In genomic region chr4:156875697-156876096, GRCh38 we compare ENCODE assay signal across 30 cellular contexts.
"Had no signal": no experiment of that assay in that cellular context is flagged by ENCODE, and none has a peak within 500 bp of the region (broad histone marks: within the 10 kb centered on the region; RNA-seq: fewer than 3 reads in every experiment).

No MANE protein-coding gene starts in this region.

- H3K9me3 ChIP-seq: MG63 had no signal

- ATAC-seq: activated naive CD8-positive, alpha-beta T cell treated with anti-CD3 and anti-CD28 coated beads, Interleukin-2, amount 50 U/mL, for 24 hours; Right ventricle myocardium inferior had no signal

- H3K4me3 Mint-ChIP-seq: activated CD4-positive, alpha-beta T cell treated with anti-CD3 and anti-CD28 coated beads, Interleukin-2, amount 10 ng/mL, durations not matched to agents 24 days and 14 days; activated naive CD4-positive, alpha-beta T cell treated with anti-CD3 and anti-CD28 coated beads, Interleukin-2, amount 10 ng/mL, durations not matched to agents 7 days and 5 days; activated naive CD8-positive, alpha-beta T cell; activated naive CD8-positive, alpha-beta T cell treated with anti-CD3 and anti-CD28 coated beads, Interleukin-2, amount 50 U/mL, for 24 hours; central memory CD8-positive, alpha-beta T cell had no signal

- H3K4me3 ChIP-seq: MG63, PC-9 had no signal

- H2AFZ ChIP-seq: PC-9 had no signal

- H3K36me3 Mint-ChIP-seq: activated naive CD4-positive, alpha-beta T cell treated with anti-CD3 and anti-CD28 coated beads, Interleukin-2, amount 10 ng/mL, durations not matched to agents 7 days and 5 days; activated naive CD8-positive, alpha-beta T cell had no signal

- H3K9me3 Mint-ChIP-seq: activated CD4-positive, alpha-beta T cell treated with anti-CD3 and anti-CD28 coated beads, Interleukin-2, amount 10 ng/mL, durations not matched to agents 24 days and 14 days; activated naive CD4-positive, alpha-beta T cell treated with anti-CD3 and anti-CD28 coated beads, Interleukin-2, amount 10 ng/mL, durations not matched to agents 7 days and 5 days had no signal

- H3K4me2 ChIP-seq: PC-9 had no signal

- H3K27me3 ChIP-seq: brain microvascular endothelial cell, MG63 had no signal

- H3K27ac Mint-ChIP-seq: activated CD4-positive, alpha-beta T cell treated with anti-CD3 and anti-CD28 coated beads, Interleukin-2, amount 10 ng/mL, durations not matched to agents 24 days and 14 days; activated naive CD4-positive, alpha-beta T cell treated with anti-CD3 and anti-CD28 coated beads, Interleukin-2, amount 10 ng/mL, durations not matched to agents 7 days and 5 days; activated naive CD8-positive, alpha-beta T cell; activated naive CD8-positive, alpha-beta T cell treated with anti-CD3 and anti-CD28 coated beads, Interleukin-2, amount 50 U/mL, for 24 hours had no signal

- H3K27ac ChIP-seq: brain microvascular endothelial cell, PC-9, RWPE1 had no signal

- H3K36me3 ChIP-seq: brain microvascular endothelial cell, MG63 had no signal

- H3K4me1 Mint-ChIP-seq: activated CD4-positive, alpha-beta T cell treated with anti-CD3 and anti-CD28 coated beads, Interleukin-2, amount 10 ng/mL, durations not matched to agents 24 days and 14 days; activated naive CD4-positive, alpha-beta T cell treated with anti-CD3 and anti-CD28 coated beads, Interleukin-2, amount 10 ng/mL, durations not matched to agents 7 days and 5 days; activated naive CD8-positive, alpha-beta T cell treated with anti-CD3 and anti-CD28 coated beads, Interleukin-2, amount 50 U/mL, for 24 hours; central memory CD8-positive, alpha-beta T cell had no signal

- DNase-seq: activated CD4-positive, alpha-beta T cell treated with anti-CD3 and anti-CD28 coated beads, Interleukin-2, amount 10 ng/mL, durations not matched to agents 24 days and 14 days; activated CD4-positive, alpha-beta T cell treated with anti-CD3 and anti-CD28 coated beads, Interleukin-2, amount 50 U/mL, for 4 hours; activated CD8-positive, alpha-beta memory T cell treated with anti-CD3 and anti-CD28 coated beads, Interleukin-2, amount 50 U/mL, for 4 hours; activated effector memory CD4-positive, alpha-beta T cell treated with Interleukin-2 at 50 U/mL for 16 hours; activated naive CD4-positive, alpha-beta T cell treated with anti-CD3 and anti-CD28 coated beads, Interleukin-2, amount 10 ng/mL, durations not matched to agents 7 days and 5 days; activated naive CD8-positive, alpha-beta T cell treated with anti-CD3 and anti-CD28 coated beads, Interleukin-2, amount 50 U/mL, for 24 hours; activated T-cell treated with anti-CD3 and anti-CD28 coated beads, Interleukin-2, amount 50 U/mL, for 48 hours; amniotic stem cell; aorta; brain microvascular endothelial cell; Karpas-422; KBM-7; MG63; NCI-H1048; NCI-H1436 treated with DMSO at 0.1 percent for 48 hours; NCI-H1694 treated with DMSO at 0.1 percent for 48 hours; NCI-H2029 treated with DMSO at 0.1 percent for 48 hours; NCI-H2107; NCI-H2171; NCI-H510A; NCI-H526; NCI-H748 treated with DMSO at 0.1 percent for 48 hours; NK-92 treated with Interleukin-12 subunit alpha and Interleukin-12 subunit beta, amount 100 ng/mL, for 24 hours; SW 1271; T1000 had no signal

- H3K27me3 Mint-ChIP-seq: activated CD4-positive, alpha-beta T cell treated with anti-CD3 and anti-CD28 coated beads, Interleukin-2, amount 10 ng/mL, durations not matched to agents 24 days and 14 days; activated naive CD4-positive, alpha-beta T cell treated with anti-CD3 and anti-CD28 coated beads, Interleukin-2, amount 10 ng/mL, durations not matched to agents 7 days and 5 days; activated naive CD8-positive, alpha-beta T cell; activated naive CD8-positive, alpha-beta T cell treated with anti-CD3 and anti-CD28 coated beads, Interleukin-2, amount 50 U/mL, for 24 hours; central memory CD8-positive, alpha-beta T cell had no signal
